Comparison of ENCODE assay signal across 33 cellular contexts in genomic region chr11:71199226-71199815, GRCh38. TPM values are rescaled to one million over a fixed set of nuclear protein-coding genes. Genes with fewer than 3 reads are reported as not detected.
DNase-seq lines count a peak whose midpoint lies in the region; ATAC-seq and TF ChIP-seq lines count a peak whose summit lies in the region.
"Had no signal": no experiment of that assay in that cellular context is flagged by ENCODE, and none has a peak within 500 bp of the region (broad histone marks: within the 10 kb centered on the region; RNA-seq: fewer than 3 reads in every experiment).

No MANE protein-coding gene starts in this region.

- peaks cover 11% of the 10 kb centered on the region for H3K27me3 Mint-ChIP-seq in neural progenitor cell (ENCODE audit: insufficient read depth, low read depth)
- H3K27me3 Mint-ChIP-seq: activated CD4-positive, alpha-beta T cell treated with anti-CD3 and anti-CD28 coated beads, Interleukin-2, amount 10 ng/mL, durations not matched to agents 24 days and 14 days; CD4-positive, alpha-beta memory T cell had no signal

- H3F3A ChIP-seq in neural progenitor cell (ENCODE audit: low read depth), result no peaks in the 10 kb centered on the region

- H3K27ac Mint-ChIP-seq in neural progenitor cell, result peak overlapping the region; percentile 94
- H3K27ac Mint-ChIP-seq: activated CD4-positive, alpha-beta T cell treated with anti-CD3 and anti-CD28 coated beads, Interleukin-2, amount 10 ng/mL, durations not matched to agents 24 days and 14 days; activated naive CD8-positive, alpha-beta T cell treated with anti-CD3 and anti-CD28 coated beads for 36 hours; CD4-positive, alpha-beta memory T cell; stimulated activated naive CD8-positive, alpha-beta T cell treated with anti-CD3 and anti-CD28 coated beads, Interleukin-15, amount 100 ng/mL, for 72 hours had no signal

- no peaks in the 10 kb centered on the region for H3K9me3 ChIP-seq in right cardiac atrium (ENCODE audit: control insufficient read depth, low read length)
- no peaks in the 10 kb centered on the region for H3K9me3 ChIP-seq in neural progenitor cell (ENCODE audit: low read depth)
- H3K9me3 ChIP-seq in aorta (ENCODE audit: control insufficient read depth, low read length), result no peaks in the 10 kb centered on the region
- H3K9me3 ChIP-seq: ovary, Peyer's patch had no signal

- H3K4me1 Mint-ChIP-seq in neural progenitor cell, result no peaks in the 10 kb centered on the region
- H3K4me1 Mint-ChIP-seq: activated CD4-positive, alpha-beta T cell treated with anti-CD3 and anti-CD28 coated beads, Interleukin-2, amount 10 ng/mL, durations not matched to agents 24 days and 14 days; activated naive CD8-positive, alpha-beta T cell treated with anti-CD3 and anti-CD28 coated beads for 36 hours; CD4-positive, alpha-beta memory T cell; stimulated activated naive CD8-positive, alpha-beta T cell treated with anti-CD3 and anti-CD28 coated beads, Interleukin-15, amount 100 ng/mL, for 72 hours had no signal

- no peaks in the 10 kb centered on the region for H3K79me2 ChIP-seq in neural progenitor cell (ENCODE audit: low read depth)

- H3K9me3 Mint-ChIP-seq in neural progenitor cell, result no peaks in the 10 kb centered on the region
- H3K9me3 Mint-ChIP-seq: activated CD4-positive, alpha-beta T cell treated with anti-CD3 and anti-CD28 coated beads, Interleukin-2, amount 10 ng/mL, durations not matched to agents 24 days and 14 days; activated naive CD8-positive, alpha-beta T cell treated with anti-CD3 and anti-CD28 coated beads for 36 hours; CD4-positive, alpha-beta memory T cell; nephron; stimulated activated naive CD8-positive, alpha-beta T cell treated with anti-CD3 and anti-CD28 coated beads, Interleukin-15, amount 100 ng/mL, for 72 hours had no signal

- intact Hi-C loops in cardiac septum (cut with DNase I), result no loop called here
- intact Hi-C loops in right cardiac atrium (cut with DNase I), result no loop called here
- intact Hi-C loops in aorta (cut with DNase I), result no loop called here

- no peak overlapping the region for H3K9ac ChIP-seq in neural progenitor cell

- no peak overlapping the region for H3K4me2 ChIP-seq in neural progenitor cell

- H3K36me3 Mint-ChIP-seq in neural progenitor cell, result no peaks in the 10 kb centered on the region
- H3K36me3 Mint-ChIP-seq: activated naive CD8-positive, alpha-beta T cell treated with anti-CD3 and anti-CD28 coated beads for 36 hours; CD4-positive, alpha-beta memory T cell had no signal

- no peak for TF ChIP-seq CTCF in neural progenitor cell (IDR thresholded peaks at IDR 0.05)

- H3K27me3 ChIP-seq in right cardiac atrium (ENCODE audit: control insufficient read depth, insufficient read depth), result no peaks in the 10 kb centered on the region
- H3K27me3 ChIP-seq in neural progenitor cell, result no peaks in the 10 kb centered on the region
- no peaks in the 10 kb centered on the region for H3K27me3 ChIP-seq in aorta (ENCODE audit: control insufficient read depth in 1 of 2, insufficient read depth in 2 of 2, low read length in 1 of 2)
- H3K27me3 ChIP-seq: cardiac muscle cell, ovary, Peyer's patch had no signal

- ATAC-seq in right cardiac atrium (no peak), esophagus mucosa (peak; percentile 31), aorta (ENCODE audit: low FRiP score) (no peak), GM19463 (IDR thresholded peaks at IDR 0.05; ENCODE audit: unreplicated experiment) (no peak)
- ATAC-seq: stimulated activated naive CD8-positive, alpha-beta T cell treated with anti-CD3 and anti-CD28 coated beads, Interleukin-15, amount 100 ng/mL, for 72 hours had no signal

- H3K4me3 Mint-ChIP-seq in neural progenitor cell, result no peak overlapping the region
- H3K4me3 Mint-ChIP-seq: activated CD4-positive, alpha-beta T cell treated with anti-CD3 and anti-CD28 coated beads, Interleukin-2, amount 10 ng/mL, durations not matched to agents 24 days and 14 days; activated naive CD8-positive, alpha-beta T cell treated with anti-CD3 and anti-CD28 coated beads for 36 hours; CD4-positive, alpha-beta memory T cell; nephron; stimulated activated naive CD8-positive, alpha-beta T cell treated with anti-CD3 and anti-CD28 coated beads, Interleukin-15, amount 100 ng/mL, for 72 hours had no signal

- H3K27ac ChIP-seq in right cardiac atrium (ENCODE audit: low read length) (no peak overlapping the region), neural progenitor cell (no peak overlapping the region), aorta (ENCODE audit: low read depth in 1 of 2, low read length in 2 of 2) (no peak overlapping the region)
- H3K27ac ChIP-seq: cardiac muscle cell, coronary artery, ovary, Peyer's patch had no signal

- H2AFZ ChIP-seq in neural progenitor cell (replicated peaks), result no peak overlapping the region

- 71% methylated on average over 19 of the region's 19 CpGs for WGBS in right cardiac atrium
- WGBS in aorta, 2 donors, result 74 to 77% methylated on average over 19 of the region's 19 CpGs

- H4K20me1 ChIP-seq in neural progenitor cell (ENCODE audit: low read depth), result no peaks in the 10 kb centered on the region

- no peaks in the 10 kb centered on the region for H3K36me3 ChIP-seq in neural progenitor cell
- H3K36me3 ChIP-seq in aorta (ENCODE audit: control insufficient read depth in 1 of 2, insufficient read depth in 2 of 2, low read length in 1 of 2), result no peaks in the 10 kb centered on the region
- H3K36me3 ChIP-seq: cardiac muscle cell, HAP-1, ovary, Peyer's patch had no signal

- H3K4me1 ChIP-seq in right cardiac atrium (ENCODE audit: control insufficient read depth, insufficient read depth, low read length), result no peaks in the 10 kb centered on the region
- H3K4me1 ChIP-seq in neural progenitor cell, result no peaks in the 10 kb centered on the region
- H3K4me1 ChIP-seq in aorta (ENCODE audit: control insufficient read depth in 1 of 2, insufficient read depth in 2 of 2, low read length in 2 of 2), result no peaks in the 10 kb centered on the region
- H3K4me1 ChIP-seq: HAP-1, Peyer's patch had no signal

- H3K4me3 ChIP-seq in right cardiac atrium (ENCODE audit: low read length) (no peak overlapping the region), neural progenitor cell (no peak overlapping the region), aorta (ENCODE audit: low read length in 2 of 2) (no peak overlapping the region)
- H3K4me3 ChIP-seq: cardiac muscle cell, coronary artery, HAP-1, ovary, Peyer's patch had no signal

- DNase-seq in cardiac septum (ENCODE audit: low spot score) (peak; percentile 55), right cardiac atrium (no peak), neural progenitor cell (ENCODE audit: low spot score) (no peak), aorta (peak; percentile 26 to 32), SKM-1 treated with dmso at 0.1 percent for 144 hours (lab: John Stamatoyannopoulos, UW; ENCODE audit: unreplicated experiment) (no peak), D341Med (ENCODE audit: low spot score) (no peak)
- DNase-seq: activated CD4-positive, alpha-beta T cell treated with anti-CD3 and anti-CD28 coated beads, Interleukin-2, amount 10 ng/mL, durations not matched to agents 24 days and 14 days; activated CD8-positive, alpha-beta memory T cell treated with anti-CD3 and anti-CD28 coated beads for 24 hours; activated naive CD8-positive, alpha-beta T cell treated with anti-CD3 and anti-CD28 coated beads for 36 hours; anterior cingulate cortex; CD4-positive, alpha-beta memory T cell; DMS 273 treated with DMSO at 0.1 percent for 48 hours; effector CD8-positive, alpha-beta T cell; erythroblast; head of caudate nucleus; KBM-7; NCI-H1092 treated with DMSO at 0.1 percent for 48 hours; NCI-H2029; NCI-H345; NCI-H82; ovary; retina; stimulated activated CD8-positive, alpha-beta memory T cell treated with anti-CD3 and anti-CD28 coated beads, Interleukin-4, amount 100 ng/mL, for 48 hours; stimulated activated naive CD8-positive, alpha-beta T cell treated with anti-CD3 and anti-CD28 coated beads, Interleukin-15, amount 100 ng/mL, for 72 hours; T1000 had no signal

RNA-seq across cellular contexts. Expression of gene SHANK2, which starts 53.1 kb away (rescaled TPM):
- 0.11 TPM for total RNA-seq in cardiac septum
- total RNA-seq in right cardiac atrium, result under 1 TPM; 0.03 to 0.26 (median 0.13) TPM
- 0.23 TPM for polyA plus RNA-seq in right cardiac atrium
- 2.5 TPM for total RNA-seq in esophagus mucosa
- total RNA-seq in neural progenitor cell (ENCODE audit: low replicate concordance), result 8.1 TPM in 2 replicates
- under 1 TPM; 0.16 to 0.93 TPM for total RNA-seq in aorta
- 1 to 10 TPM in 1 of 2 donors, not detected in 1; 4.8 TPM for polyA plus RNA-seq in aorta
- total RNA-seq: activated CD4-positive, alpha-beta T cell treated with anti-CD3 and anti-CD28 coated beads, Interleukin-2, amount 10 ng/mL, durations not matched to agents 24 days and 14 days; activated naive CD8-positive, alpha-beta T cell treated with anti-CD3 and anti-CD28 coated beads for 36 hours; CD4-positive, alpha-beta memory T cell; M059J had no signal
- polyA plus RNA-seq: cardiac muscle cell; CD4-positive, alpha-beta memory T cell had no signal

Comparison
In these comparisons a context has a peak if more than half of its experiments do, and no peak if none do; other contexts are left out.
1. DNase-seq: peak in cardiac septum (single experiment) and aorta (2 of 2); none in right cardiac atrium (0 of 3), neural progenitor cell (single experiment), SKM-1 treated with dmso at 0.1 percent for 144 hours (single experiment) and D341Med (single experiment).